ENCODE assay signal across 1 cellular context in genomic region chr2:191860760-191861466, GRCh38.
A peak's percentile ranks its signal among the peaks of the same experiment; 100 is the strongest.
TF ChIP-seq lines count a peak whose summit lies in the region.

No MANE protein-coding gene starts in this region.

TF ChIP-seq in HepG2, 621 proteins besides CTCF, POLR2A, EP300 and RAD21 (continued from another document and continues in another):
- TF ChIP-seq, protein P1, sequence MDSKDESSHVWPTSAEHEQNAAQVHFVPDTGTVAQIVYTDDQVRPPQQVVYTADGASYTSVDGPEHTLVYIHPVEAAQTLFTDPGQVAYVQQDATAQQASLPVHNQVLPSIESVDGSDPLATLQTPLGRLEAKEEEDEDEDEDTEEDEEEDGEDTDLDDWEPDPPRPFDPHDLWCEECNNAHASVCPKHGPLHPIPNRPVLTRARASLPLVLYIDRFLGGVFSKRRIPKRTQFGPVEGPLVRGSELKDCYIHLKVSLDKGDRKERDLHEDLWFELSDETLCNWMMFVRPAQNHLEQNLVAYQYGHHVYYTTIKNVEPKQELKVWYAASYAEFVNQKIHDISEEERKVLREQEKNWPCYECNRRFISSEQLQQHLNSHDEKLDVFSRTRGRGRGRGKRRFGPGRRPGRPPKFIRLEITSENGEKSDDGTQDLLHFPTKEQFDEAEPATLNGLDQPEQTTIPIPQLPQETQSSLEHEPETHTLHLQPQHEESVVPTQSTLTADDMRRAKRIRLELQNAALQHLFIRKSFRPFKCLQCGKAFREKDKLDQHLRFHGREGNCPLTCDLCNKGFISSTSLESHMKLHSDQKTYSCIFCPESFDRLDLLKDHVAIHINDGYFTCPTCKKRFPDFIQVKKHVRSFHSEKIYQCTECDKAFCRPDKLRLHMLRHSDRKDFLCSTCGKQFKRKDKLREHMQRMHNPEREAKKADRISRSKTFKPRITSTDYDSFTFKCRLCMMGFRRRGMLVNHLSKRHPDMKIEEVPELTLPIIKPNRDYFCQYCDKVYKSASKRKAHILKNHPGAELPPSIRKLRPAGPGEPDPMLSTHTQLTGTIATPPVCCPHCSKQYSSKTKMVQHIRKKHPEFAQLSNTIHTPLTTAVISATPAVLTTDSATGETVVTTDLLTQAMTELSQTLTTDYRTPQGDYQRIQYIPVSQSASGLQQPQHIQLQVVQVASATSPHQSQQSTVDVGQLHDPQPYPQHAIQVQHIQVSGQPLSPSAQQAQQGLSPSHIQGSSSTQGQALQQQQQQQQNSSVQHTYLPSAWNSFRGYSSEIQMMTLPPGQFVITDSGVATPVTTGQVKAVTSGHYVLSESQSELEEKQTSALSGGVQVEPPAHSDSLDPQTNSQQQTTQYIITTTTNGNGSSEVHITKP (CRISPR knock-in tag; IDR thresholded peaks at IDR 0.05; ENCODE audit: low read depth), result peak; percentile 63; the same call in 1 of the 2 replicates
- no peak for TF ChIP-seq ETV6 (CRISPR knock-in tag; conservative IDR thresholded peaks at IDR 0.05)
- no peak for TF ChIP-seq RFXAP (CRISPR knock-in tag; IDR thresholded peaks at IDR 0.05; ENCODE audit: borderline replicate concordance)
- TF ChIP-seq SMAD1 (CRISPR knock-in tag; IDR thresholded peaks at IDR 0.05; ENCODE audit: borderline replicate concordance, low read depth), result no peak
- TF ChIP-seq MAFG (CRISPR knock-in tag; IDR thresholded peaks at IDR 0.05), result no peak
- no peak for TF ChIP-seq MED13 (CRISPR knock-in tag; IDR thresholded peaks at IDR 0.05)
- TF ChIP-seq YEATS2 (CRISPR knock-in tag; IDR thresholded peaks at IDR 0.05; ENCODE audit: borderline replicate concordance), result no peak
- TF ChIP-seq TBL1XR1 (IDR thresholded peaks at IDR 0.05; ENCODE audit: borderline replicate concordance, low read length, partially characterized antibody), result no peak
- TF ChIP-seq, protein P2, sequence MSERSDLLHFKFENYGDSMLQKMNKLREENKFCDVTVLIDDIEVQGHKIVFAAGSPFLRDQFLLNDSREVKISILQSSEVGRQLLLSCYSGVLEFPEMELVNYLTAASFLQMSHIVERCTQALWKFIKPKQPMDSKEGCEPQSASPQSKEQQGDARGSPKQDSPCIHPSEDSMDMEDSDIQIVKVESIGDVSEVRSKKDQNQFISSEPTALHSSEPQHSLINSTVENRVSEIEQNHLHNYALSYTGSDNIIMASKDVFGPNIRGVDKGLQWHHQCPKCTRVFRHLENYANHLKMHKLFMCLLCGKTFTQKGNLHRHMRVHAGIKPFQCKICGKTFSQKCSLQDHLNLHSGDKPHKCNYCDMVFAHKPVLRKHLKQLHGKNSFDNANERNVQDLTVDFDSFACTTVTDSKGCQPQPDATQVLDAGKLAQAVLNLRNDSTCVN (CRISPR knock-in tag; IDR thresholded peaks at IDR 0.05; ENCODE audit: borderline replicate concordance), result no peak
- TF ChIP-seq KDM5A (IDR thresholded peaks at IDR 0.05; ENCODE audit: borderline replicate concordance, low read length), result no peak
- 0 out of 2 replicates have a peak, but pooled peaks have one; percentile 20 for TF ChIP-seq MIER3 (CRISPR knock-in tag; IDR thresholded peaks at IDR 0.05; ENCODE audit: borderline replicate concordance)
- no peak for TF ChIP-seq ZNF18 (CRISPR knock-in tag; IDR thresholded peaks at IDR 0.05; ENCODE audit: insufficient replicate concordance)
- TF ChIP-seq FOXC1 (CRISPR knock-in tag; IDR thresholded peaks at IDR 0.05; ENCODE audit: borderline replicate concordance), result no peak
- TF ChIP-seq RARA (CRISPR knock-in tag; IDR thresholded peaks at IDR 0.05), result peak; percentile 54; the same call in 1 of the 2 replicates
- TF ChIP-seq SNAPC2 (CRISPR knock-in tag; IDR thresholded peaks at IDR 0.05), result no peak
- TF ChIP-seq PAWR (CRISPR knock-in tag; IDR thresholded peaks at IDR 0.05; ENCODE audit: borderline replicate concordance), result no peak
- TF ChIP-seq, protein P3, sequence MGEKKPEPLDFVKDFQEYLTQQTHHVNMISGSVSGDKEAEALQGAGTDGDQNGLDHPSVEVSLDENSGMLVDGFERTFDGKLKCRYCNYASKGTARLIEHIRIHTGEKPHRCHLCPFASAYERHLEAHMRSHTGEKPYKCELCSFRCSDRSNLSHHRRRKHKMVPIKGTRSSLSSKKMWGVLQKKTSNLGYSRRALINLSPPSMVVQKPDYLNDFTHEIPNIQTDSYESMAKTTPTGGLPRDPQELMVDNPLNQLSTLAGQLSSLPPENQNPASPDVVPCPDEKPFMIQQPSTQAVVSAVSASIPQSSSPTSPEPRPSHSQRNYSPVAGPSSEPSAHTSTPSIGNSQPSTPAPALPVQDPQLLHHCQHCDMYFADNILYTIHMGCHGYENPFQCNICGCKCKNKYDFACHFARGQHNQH (CRISPR knock-in tag; IDR thresholded peaks at IDR 0.05), result no peak
- no peak for TF ChIP-seq ZNF335 (CRISPR knock-in tag; IDR thresholded peaks at IDR 0.05)
- TF ChIP-seq ZNF761 (CRISPR knock-in tag; conservative IDR thresholded peaks at IDR 0.05), result no peak
- peak; percentile 63; the same call in 1 of the 2 replicates for TF ChIP-seq ZMYM2 (CRISPR knock-in tag; IDR thresholded peaks at IDR 0.05)
- TF ChIP-seq ESRRA (CRISPR knock-in tag; IDR thresholded peaks at IDR 0.05; ENCODE audit: low read depth), result no peak
- no peak for TF ChIP-seq ZNF383 (CRISPR knock-in tag; IDR thresholded peaks at IDR 0.05; ENCODE audit: borderline replicate concordance)
- TF ChIP-seq ZNF350 (CRISPR knock-in tag; IDR thresholded peaks at IDR 0.05; ENCODE audit: borderline replicate concordance, low read depth), result no peak
- TF ChIP-seq ELF3 (CRISPR knock-in tag; IDR thresholded peaks at IDR 0.05), result peak; percentile 76
- no peak for TF ChIP-seq HNRNPL (IDR thresholded peaks at IDR 0.05; ENCODE audit: low read depth, low read length)
- no peak for TF ChIP-seq ZFAT (CRISPR knock-in tag; conservative IDR thresholded peaks at IDR 0.05)
- TF ChIP-seq ZNF570 (CRISPR knock-in tag; IDR thresholded peaks at IDR 0.05; ENCODE audit: borderline replicate concordance), result no peak
- peak; percentile 74; the same call in 1 of the 2 replicates for TF ChIP-seq TGIF2 (CRISPR knock-in tag; IDR thresholded peaks at IDR 0.05)
- no peak for TF ChIP-seq BHLHE40 (IDR thresholded peaks at IDR 0.05; ENCODE audit: low read length)
- peak; percentile 90 for TF ChIP-seq ZNF652 (CRISPR knock-in tag; IDR thresholded peaks at IDR 0.05; ENCODE audit: borderline replicate concordance, low read depth)
- no peak for TF ChIP-seq AKAP8 (CRISPR knock-in tag; IDR thresholded peaks at IDR 0.05)
- TF ChIP-seq ZNF670 (CRISPR knock-in tag; IDR thresholded peaks at IDR 0.05; ENCODE audit: borderline replicate concordance), result no peak
- no peak for TF ChIP-seq ZNF788 (CRISPR knock-in tag; IDR thresholded peaks at IDR 0.05; ENCODE audit: borderline replicate concordance)
- TF ChIP-seq FOXA3 (CRISPR knock-in tag; IDR thresholded peaks at IDR 0.05), result peak; percentile 58; the same call in 1 of the 2 replicates
- TF ChIP-seq ZFP36L2 (CRISPR knock-in tag; IDR thresholded peaks at IDR 0.05), result no peak
- no peak for TF ChIP-seq MXI1 (IDR thresholded peaks at IDR 0.05; ENCODE audit: borderline replicate concordance, low read depth, low read length)
- TF ChIP-seq YY1 (IDR thresholded peaks at IDR 0.05; ENCODE audit: insufficient read depth, insufficient replicate concordance, low read depth, low read length), result no peak
- TF ChIP-seq, protein P4, sequence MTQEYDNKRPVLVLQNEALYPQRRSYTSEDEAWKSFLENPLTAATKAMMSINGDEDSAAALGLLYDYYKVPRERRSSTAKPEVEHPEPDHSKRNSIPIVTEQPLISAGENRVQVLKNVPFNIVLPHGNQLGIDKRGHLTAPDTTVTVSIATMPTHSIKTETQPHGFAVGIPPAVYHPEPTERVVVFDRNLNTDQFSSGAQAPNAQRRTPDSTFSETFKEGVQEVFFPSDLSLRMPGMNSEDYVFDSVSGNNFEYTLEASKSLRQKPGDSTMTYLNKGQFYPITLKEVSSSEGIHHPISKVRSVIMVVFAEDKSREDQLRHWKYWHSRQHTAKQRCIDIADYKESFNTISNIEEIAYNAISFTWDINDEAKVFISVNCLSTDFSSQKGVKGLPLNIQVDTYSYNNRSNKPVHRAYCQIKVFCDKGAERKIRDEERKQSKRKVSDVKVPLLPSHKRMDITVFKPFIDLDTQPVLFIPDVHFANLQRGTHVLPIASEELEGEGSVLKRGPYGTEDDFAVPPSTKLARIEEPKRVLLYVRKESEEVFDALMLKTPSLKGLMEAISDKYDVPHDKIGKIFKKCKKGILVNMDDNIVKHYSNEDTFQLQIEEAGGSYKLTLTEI (CRISPR knock-in tag; conservative IDR thresholded peaks at IDR 0.05), result no peak
- TF ChIP-seq TFDP2 (CRISPR knock-in tag; IDR thresholded peaks at IDR 0.05), result no peak
- TF ChIP-seq ARID5B (CRISPR knock-in tag; IDR thresholded peaks at IDR 0.05), result peak; percentile 87
- TF ChIP-seq ZGPAT (CRISPR knock-in tag; IDR thresholded peaks at IDR 0.05), result 0 out of 2 replicates have a peak, but pooled peaks have one; percentile 30
- no peak for TF ChIP-seq FOSL2 (CRISPR knock-in tag; IDR thresholded peaks at IDR 0.05)
- no peak for TF ChIP-seq TP53 (CRISPR knock-in tag; conservative IDR thresholded peaks at IDR 0.05)
- no peak for TF ChIP-seq HDAC1 (CRISPR knock-in tag; IDR thresholded peaks at IDR 0.05)
- TF ChIP-seq RFX3 (CRISPR knock-in tag; IDR thresholded peaks at IDR 0.05), result no peak
- no peak for TF ChIP-seq LCORL (IDR thresholded peaks at IDR 0.05)
- peak; percentile 35; the same call in 1 of the 2 replicates for TF ChIP-seq LCORL (CRISPR knock-in tag; IDR thresholded peaks at IDR 0.05)
- peak; percentile 68 for TF ChIP-seq ERF (CRISPR knock-in tag; IDR thresholded peaks at IDR 0.05)
- TF ChIP-seq KDM1A (CRISPR knock-in tag; IDR thresholded peaks at IDR 0.05), result no peak
- no peak for TF ChIP-seq PCBP2 (optimal IDR thresholded peaks at IDR 0.05; ENCODE audit: low read depth, low read length, poor library complexity, severe bottlenecking)
- TF ChIP-seq POLR2AphosphoS2 (IDR thresholded peaks at IDR 0.05; ENCODE audit: low read depth, low read length), result no peak
- TF ChIP-seq TRIM24 (CRISPR knock-in tag; IDR thresholded peaks at IDR 0.05), result 0 out of 2 replicates have a peak, but pooled peaks have one; percentile 11
- no peak for TF ChIP-seq RBM22 (optimal IDR thresholded peaks at IDR 0.05; ENCODE audit: low read length)
- no peak for TF ChIP-seq IRF9 (CRISPR knock-in tag; IDR thresholded peaks at IDR 0.05; ENCODE audit: borderline replicate concordance)
- TF ChIP-seq DMAP1 (CRISPR knock-in tag; IDR thresholded peaks at IDR 0.05), result no peak
